Comparison of ENCODE assay signal across 27 cellular contexts in genomic region chr11:16963316-16963876, GRCh38.
"Had no signal": no experiment of that assay in that cellular context is flagged by ENCODE, and none has a peak within 500 bp of the region (broad histone marks: within the 10 kb centered on the region; RNA-seq: fewer than 3 reads in every experiment).

No MANE protein-coding gene starts in this region.

- H3K36me3 ChIP-seq: ascending aorta, breast epithelium, cardiac muscle cell, colonic mucosa, esophagus squamous epithelium, gastroesophageal sphincter had no signal

- H3K4me1 ChIP-seq: ascending aorta, breast epithelium, esophagus squamous epithelium, gastroesophageal sphincter had no signal

- DNase-seq: activated CD4-positive, alpha-beta memory T cell treated with anti-CD3 and anti-CD28 coated beads, Interleukin-2, amount 10 ng/mL, durations not matched to agents 7 days and 5 days; activated CD4-positive, alpha-beta T cell treated with anti-CD3 and anti-CD28 coated beads for 1 hour; activated CD4-positive, alpha-beta T cell treated with anti-CD3 and anti-CD28 coated beads for 4 hours; activated CD4-positive, alpha-beta T cell treated with anti-CD3 and anti-CD28 coated beads, Interleukin-2, amount 10 ng/mL, durations not matched to agents 7 days and 5 days; activated CD4-positive, alpha-beta T cell treated with anti-CD3 and anti-CD28 coated beads, Interleukin-2, amount 50 U/mL, for 4 hours; activated CD8-positive, alpha-beta memory T cell treated with anti-CD3 and anti-CD28 coated beads, Interleukin-2, amount 50 U/mL, for 48 hours; activated gamma-delta T cell; activated naive CD4-positive, alpha-beta T cell; activated naive CD8-positive, alpha-beta T cell treated with anti-CD3 and anti-CD28 coated beads, Interleukin-2, amount 10 ng/mL, durations not matched to agents 7 days and 5 days; activated T-cell treated with anti-CD3 and anti-CD28 coated beads for 4 hours; activated T-cell treated with anti-CD3 and anti-CD28 coated beads, Interleukin-2, amount 50 U/mL, for 24 hours; central memory CD4-positive, alpha-beta T cell; cerebellar nuclear complex; colonic mucosa; effector CD8-positive, alpha-beta T cell; esophagus squamous epithelium; foreskin melanocyte; T-helper 1 cell; T-helper 17 cell; T1000 had no signal

- ATAC-seq: gastroesophageal sphincter, T-helper 17 cell, WTC11 had no signal

- H3K27me3 ChIP-seq: ascending aorta, breast epithelium, cardiac muscle cell, colonic mucosa, esophagus squamous epithelium, gastroesophageal sphincter had no signal

- H3K4me3 ChIP-seq: ascending aorta, breast epithelium, cardiac muscle cell, colonic mucosa, esophagus squamous epithelium, gastroesophageal sphincter had no signal

- H3K9me3 ChIP-seq: ascending aorta, breast epithelium, colonic mucosa, esophagus squamous epithelium, gastroesophageal sphincter had no signal

- H3K27ac ChIP-seq: ascending aorta, breast epithelium, cardiac muscle cell, colonic mucosa, epithelial cell of prostate, esophagus squamous epithelium, gastroesophageal sphincter, VCaP had no signal
